8 cellular contexts compared by ENCODE assay signal in the genomic region with DNA sequence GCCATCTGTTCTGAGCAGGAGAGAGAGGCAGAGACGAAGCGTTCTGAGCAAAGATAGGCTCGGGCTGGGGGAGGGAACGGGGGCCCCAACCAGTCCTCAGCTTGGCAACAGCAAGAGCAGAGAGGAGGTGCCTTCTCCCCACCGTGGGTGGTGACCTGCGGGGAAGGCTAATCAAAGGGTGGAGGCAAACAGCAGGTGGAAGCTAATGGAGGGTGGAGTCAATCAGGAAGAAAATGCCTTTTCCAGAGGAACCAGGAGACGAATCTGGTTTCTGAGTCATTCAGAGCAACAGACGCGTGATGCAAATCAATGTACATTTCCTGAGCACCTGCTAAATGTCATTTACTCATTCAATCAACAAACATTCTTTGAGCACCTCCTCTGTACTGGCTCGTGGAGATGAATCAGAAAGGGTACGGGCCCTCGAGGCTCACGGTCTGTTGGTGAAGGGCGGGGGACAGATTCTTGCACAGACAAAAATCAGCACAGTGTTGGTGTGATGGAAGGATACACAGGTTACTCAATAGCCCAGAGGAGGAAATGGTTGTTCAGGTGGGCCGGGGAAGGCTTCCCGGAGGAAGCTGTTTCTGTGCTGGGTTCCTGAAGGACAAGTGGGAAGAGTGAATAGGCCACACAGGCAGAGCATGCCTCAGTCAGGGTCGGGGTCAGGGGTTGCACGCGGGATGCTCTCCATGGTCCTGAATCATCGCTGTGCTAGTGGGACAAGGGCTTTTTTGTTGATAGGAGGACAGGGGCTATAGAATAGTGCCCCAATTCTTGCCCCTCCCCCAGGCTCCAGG. TPM values are rescaled to one million over a fixed set of nuclear protein-coding genes. Genes with fewer than 3 reads are reported as not detected.
DNase-seq lines count a peak whose midpoint lies in the region; ATAC-seq and TF ChIP-seq lines count a peak whose summit lies in the region.

No MANE protein-coding gene starts in this region.

- no peaks in the 10 kb centered on the region for H3K9me3 Mint-ChIP-seq in MCF 10A (ENCODE audit: unreplicated experiment)

- no peak overlapping the region for H3K4me3 Mint-ChIP-seq in MCF 10A (ENCODE audit: unreplicated experiment)

- H3K9me3 ChIP-seq in breast epithelium (no peaks in the 10 kb centered on the region), right cardiac atrium (ENCODE audit: control insufficient read depth, low read length) (no peaks in the 10 kb centered on the region), testis (no peaks in the 10 kb centered on the region)

- TF ChIP-seq CTCF in MCF 10A (IDR thresholded peaks at IDR 0.05; ENCODE audit: unreplicated experiment) (no peak), breast epithelium (IDR thresholded peaks at IDR 0.05) (no peak), testis (IDR thresholded peaks at IDR 0.05) (no peak), omental fat pad (IDR thresholded peaks at IDR 0.05) (no peak)

- H3K36me3 Mint-ChIP-seq in MCF 10A (ENCODE audit: insufficient read depth, unreplicated experiment), result peaks cover 5% of the 10 kb centered on the region

- intact Hi-C loops in MCF 10A (cut with micrococcal nuclease), result no loop called here
- intact Hi-C loops in breast epithelium (cut with DNase I; ENCODE audit: low total_unique reads), result no loop called here
- intact Hi-C loops in right cardiac atrium (cut with DNase I), result no loop called here
- intact Hi-C loops in testis (cut with DNase I; ENCODE audit: low total_unique reads), result no loop called here

- DNase-seq in MCF 10A (ENCODE audit: unreplicated experiment) (peak; percentile 43), breast epithelium (ENCODE audit: low spot score in 2 of 2) (no peak), SW480 (ENCODE audit: low spot score) (peak; percentile 80), right cardiac atrium (peak in 2 of 3 donors; percentile 77), testis (peak; percentile 75), omental fat pad (ENCODE audit: low spot score) (no peak)

- ATAC-seq in right cardiac atrium (peak in 1 of 2 donors; percentile 26), omental fat pad (ENCODE audit: low FRiP score) (no peak), HG03571 (IDR thresholded peaks at IDR 0.05; ENCODE audit: unreplicated experiment) (no peak), HG02759 (IDR thresholded peaks at IDR 0.05; ENCODE audit: unreplicated experiment) (no peak)

- no peak overlapping the region for H3K27ac ChIP-seq in breast epithelium
- H3K27ac ChIP-seq in right cardiac atrium (ENCODE audit: low read length), result no peak overlapping the region
- no peak overlapping the region for H3K27ac ChIP-seq in testis

- BruUV-seq in MCF 10A (replicated peaks; lab: Mats Ljungman, UMichigan), result no TSS peak

- H3K27me3 ChIP-seq in breast epithelium (no peaks in the 10 kb centered on the region), right cardiac atrium (ENCODE audit: control insufficient read depth, insufficient read depth) (no peaks in the 10 kb centered on the region), testis (no peaks in the 10 kb centered on the region)

- H3K36me3 ChIP-seq in breast epithelium (no peaks in the 10 kb centered on the region), testis (ENCODE audit: low read depth, missing control alignments) (no peaks in the 10 kb centered on the region)

- H3K4me3 ChIP-seq in breast epithelium, result no peak overlapping the region
- H3K4me3 ChIP-seq in right cardiac atrium (ENCODE audit: low read length), result no peak overlapping the region
- H3K4me3 ChIP-seq in testis, result no peak overlapping the region

- TF ChIP-seq POLR2A in breast epithelium (IDR thresholded peaks at IDR 0.05) (no peak), testis (IDR thresholded peaks at IDR 0.05) (no peak)

- H3K27ac Mint-ChIP-seq in MCF 10A (ENCODE audit: low read depth, unreplicated experiment), result no peak overlapping the region

- POLR2A ChIA-PET in MCF 10A (lab: Yijun Ruan, JAX), result interaction anchor here (1.1 kb wide), 1 partner anchor 23 kb away, joined by 3 read pairs; no protein-coding TSS in a partner anchor

- peaks cover 13% of the 10 kb centered on the region for H3K27me3 Mint-ChIP-seq in MCF 10A (ENCODE audit: insufficient read depth, unreplicated experiment)

- 46% methylated on average over 20 of the region's 20 CpGs for WGBS in right cardiac atrium
- 56 to 64% methylated on average over 20 of the region's 20 CpGs for WGBS in testis, 2 donors

- H3K4me1 ChIP-seq in breast epithelium (peaks cover 0 to 8% of the 10 kb centered on the region in 2 donors), right cardiac atrium (ENCODE audit: control insufficient read depth, insufficient read depth, low read length) (no peaks in the 10 kb centered on the region), testis (no peaks in the 10 kb centered on the region)

- CTCF ChIA-PET in MCF 10A (lab: Yijun Ruan, JAX), result interaction anchor here (0.8 kb wide), 1 partner anchor 72 kb away, joined by 4 read pairs; no protein-coding TSS in a partner anchor

- H3K4me1 Mint-ChIP-seq in MCF 10A (ENCODE audit: insufficient read depth, unreplicated experiment), result peaks cover 26% of the 10 kb centered on the region

RNA-seq across cellular contexts. Expression of a gene that starts 5.7 kb away (rescaled TPM):
- total RNA-seq in MCF 10A (2022) (not detected in 2 replicates), breast epithelium (10 to 100 TPM in 2 of 3 donors, 1 to 10 TPM in 1; 5.3 to 14.1 (median 11.5) TPM), right cardiac atrium (10 to 100 TPM in 2 of 4 donors, 1 to 10 TPM in 2; 9.6 to 12.7 (median 10.3) TPM), testis (1 to 10 TPM; 6.7 to 8.0 TPM), omental fat pad (10 to 100 TPM in 3 of 4 donors, 1 to 10 TPM in 1; 6.0 to 46.0 (median 22.6) TPM)
- polyA plus RNA-seq in right cardiac atrium (16.2 TPM), testis (ENCODE audit: insufficient read depth, low read depth, low replicate concordance) (11.5 TPM)

RNA-seq across cellular contexts. Expression of a gene that starts 59.2 kb away (rescaled TPM):
- total RNA-seq in MCF 10A (2022) (not detected in 2 replicates), breast epithelium (under 1 TPM in 1 of 3 donors, not detected in 2; 0.15 TPM), right cardiac atrium (under 1 TPM in 2 of 4 donors, not detected in 2; 0.29 to 0.45 TPM), testis (1 to 10 TPM in 1 of 2 donors, under 1 TPM in 1; 0.39 to 1.4 TPM), omental fat pad (1 to 10 TPM in 1 of 4 donors, under 1 TPM in 1, not detected in 2; 0.47 to 1.0 TPM)
- polyA plus RNA-seq in right cardiac atrium (0.23 TPM), testis (ENCODE audit: insufficient read depth, low read depth, low replicate concordance) (0.75 TPM)

Comparison
In these comparisons a context has a peak if more than half of its experiments do, and no peak if none do; other contexts are left out.
1. DNase-seq: peak in MCF 10A (single experiment), SW480 (single experiment), right cardiac atrium (2 of 3) and testis (single experiment); none in breast epithelium (0 of 2) and omental fat pad (single experiment).